In genomic region chr1:94342416-94342815, GRCh38 we compare ENCODE assay signal across 1 cellular context.
TF ChIP-seq lines count a peak whose summit lies in the region.

No MANE protein-coding gene starts in this region.

TF ChIP-seq in GM23338, 12 proteins besides CTCF, POLR2A, EP300 and RAD21 (continued from another document):
- TF ChIP-seq ZNF462 (CRISPR knock-in tag; IDR thresholded peaks at IDR 0.05): no peak
- no peak for TF ChIP-seq NANOG (IDR thresholded peaks at IDR 0.05; ENCODE audit: borderline replicate concordance)
